In genomic region chr6:5257400-5257799, GRCh38 we compare ENCODE assay signal across 23 cellular contexts. TPM values are rescaled to one million over a fixed set of nuclear protein-coding genes. Genes with fewer than 3 reads are reported as not detected.
DNase-seq lines count a peak whose midpoint lies in the region; ATAC-seq and TF ChIP-seq lines count a peak whose summit lies in the region.
"Had no signal": no experiment of that assay in that cellular context is flagged by ENCODE, and none has a peak within 500 bp of the region (broad histone marks: within the 10 kb centered on the region; RNA-seq: fewer than 3 reads in every experiment).

No MANE protein-coding gene starts in this region.

- no peaks in the 10 kb centered on the region for H3K27me3 ChIP-seq in mammary epithelial cell (ENCODE audit: insufficient read depth, low read length)
- H3K27me3 ChIP-seq: BE2C had no signal

- no peak for DNase-seq in activated CD8-positive, alpha-beta T cell treated with anti-CD3 and anti-CD28 coated beads, Interleukin-2, amount 10 ng/mL, durations not matched to agents 7 days and 5 days
- no peak for DNase-seq in activated CD8-positive, alpha-beta T cell treated with anti-CD3 and anti-CD28 coated beads for 36 hours
- no peak for DNase-seq in MCF 10A (ENCODE audit: unreplicated experiment)
- no peak for DNase-seq in mammary epithelial cell
- no peak for DNase-seq in nephron progenitor cell
- no peak for DNase-seq in stimulated activated naive B cell treated with anti-CD40 and anti-IgM and Interleukin-4, amounts not matched to agents 10 μg/mL and 1 μg/mL and 100 μg/mL, for 72 hours
- no peak for DNase-seq in NK-92 (lab: John Stamatoyannopoulos, UW; ENCODE audit: unreplicated experiment)
- DNase-seq: ACHN; BE2C; C1 segment of cervical spinal cord; CD8-positive, alpha-beta memory T cell; COR-L47; DMS 273 treated with DMSO at 0.1 percent for 48 hours; DMS53; DND-41; EL; GOT3; H7; HFFc6 had no signal

- no peak overlapping the region for H2AFZ ChIP-seq in mammary epithelial cell (ENCODE audit: low read depth, low read length)

- H3K9ac ChIP-seq in mammary epithelial cell (ENCODE audit: insufficient read depth, low read length): no peak overlapping the region

- H3K27ac ChIP-seq in mammary epithelial cell (ENCODE audit: insufficient read depth, low read depth, low read length): no peak overlapping the region
- H3K27ac ChIP-seq: HL-60 had no signal

- no peak for ATAC-seq in activated CD8-positive, alpha-beta T cell treated with anti-CD3 and anti-CD28 coated beads, Interleukin-2, amount 10 ng/mL, durations not matched to agents 7 days and 5 days
- ATAC-seq in activated CD8-positive, alpha-beta T cell treated with anti-CD3 and anti-CD28 coated beads for 36 hours: no peak
- ATAC-seq in stimulated activated naive B cell treated with anti-CD40 and anti-IgM and Interleukin-4, amounts not matched to agents 10 μg/mL and 1 μg/mL and 100 μg/mL, for 72 hours (replicated peaks): no peak
- ATAC-seq: GM12878, HCT116 had no signal

- H3K4me3 Mint-ChIP-seq in activated CD8-positive, alpha-beta T cell treated with anti-CD3 and anti-CD28 coated beads, Interleukin-2, amount 10 ng/mL, durations not matched to agents 7 days and 5 days: no peak overlapping the region
- H3K4me3 Mint-ChIP-seq in activated CD8-positive, alpha-beta T cell treated with anti-CD3 and anti-CD28 coated beads for 36 hours: no peak overlapping the region
- H3K4me3 Mint-ChIP-seq in MCF 10A (ENCODE audit: unreplicated experiment): no peak overlapping the region
- H3K4me3 Mint-ChIP-seq in nephron progenitor cell: no peak overlapping the region
- no peak overlapping the region for H3K4me3 Mint-ChIP-seq in stimulated activated naive B cell treated with anti-CD40 and anti-IgM and Interleukin-4, amounts not matched to agents 10 μg/mL and 1 μg/mL and 100 μg/mL, for 72 hours
- H3K4me3 Mint-ChIP-seq: HFFc6 had no signal

- peaks cover 14% of the 10 kb centered on the region for H3K4me1 ChIP-seq in mammary epithelial cell (ENCODE audit: insufficient read depth, low read length)
- H3K4me1 ChIP-seq: BE2C had no signal

- H3K9me3 ChIP-seq in mammary epithelial cell (replicated peaks; ENCODE audit: insufficient read depth, low read length): no peaks in the 10 kb centered on the region
- H3K9me3 ChIP-seq: BE2C had no signal

- intact Hi-C loops in activated CD8-positive, alpha-beta T cell treated with anti-CD3 and anti-CD28 coated beads for 36 hours (cut with micrococcal nuclease): no loop called here
- intact Hi-C loops in MCF 10A (cut with micrococcal nuclease) (no loop called here), mammary epithelial cell (cut with micrococcal nuclease) (no loop called here)

- H3K79me2 ChIP-seq in mammary epithelial cell (ENCODE audit: insufficient read depth, low read length): peaks cover 78% of the 10 kb centered on the region

- TF ChIP-seq CTCF in activated CD8-positive, alpha-beta T cell treated with anti-CD3 and anti-CD28 coated beads for 36 hours (IDR thresholded peaks at IDR 0.05): no peak
- TF ChIP-seq CTCF in MCF 10A (IDR thresholded peaks at IDR 0.05; ENCODE audit: unreplicated experiment): no peak
- no peak for TF ChIP-seq CTCF in mammary epithelial cell (conservative IDR thresholded peaks at IDR 0.05 in 1 of 2, IDR thresholded peaks at IDR 0.05 in 1 of 2; ENCODE audit: extremely low read depth in 1 of 2, insufficient read depth in 1 of 2, low read depth in 1 of 2, low read length in 2 of 2)
- TF ChIP-seq CTCF in nephron progenitor cell (IDR thresholded peaks at IDR 0.05): no peak

- dilution Hi-C loops in mammary epithelial cell (cut with HindIII; ENCODE audit: low sequenced_read_pairs): no loop called here

- no peak overlapping the region for H3K4me3 ChIP-seq in mammary epithelial cell (replicated peaks in 1 of 3; ENCODE audit: insufficient read depth in 1 of 3, low read depth in 2 of 3, low read length in 3 of 3)
- H3K4me3 ChIP-seq: GM12878 had no signal

- no peaks in the 10 kb centered on the region for H3K9me3 Mint-ChIP-seq in activated CD8-positive, alpha-beta T cell treated with anti-CD3 and anti-CD28 coated beads, Interleukin-2, amount 10 ng/mL, durations not matched to agents 7 days and 5 days (ENCODE audit: insufficient read depth)
- no peaks in the 10 kb centered on the region for H3K9me3 Mint-ChIP-seq in activated CD8-positive, alpha-beta T cell treated with anti-CD3 and anti-CD28 coated beads for 36 hours
- H3K9me3 Mint-ChIP-seq in MCF 10A (ENCODE audit: unreplicated experiment): no peaks in the 10 kb centered on the region
- H3K9me3 Mint-ChIP-seq in nephron progenitor cell: peaks cover 4% of the 10 kb centered on the region
- peaks cover 0 to 1% of the 10 kb centered on the region in 2 donors for H3K9me3 Mint-ChIP-seq in stimulated activated naive B cell treated with anti-CD40 and anti-IgM and Interleukin-4, amounts not matched to agents 10 μg/mL and 1 μg/mL and 100 μg/mL, for 72 hours
- H3K9me3 Mint-ChIP-seq: CD4-positive, CD25-positive, alpha-beta regulatory T cell; CD8-positive, alpha-beta memory T cell; HFFc6 had no signal

- 100% methylated on average over 7 of the region's 8 CpGs for WGBS in mammary epithelial cell (ENCODE audit: low coverage, missing lambda C conversion rate)

- peaks cover 6% of the 10 kb centered on the region for H3K36me3 ChIP-seq in mammary epithelial cell (ENCODE audit: insufficient read depth, low read length)

- CTCF ChIA-PET in activated CD8-positive, alpha-beta T cell treated with anti-CD3 and anti-CD28 coated beads, Interleukin-2, amount 10 ng/mL, durations not matched to agents 7 days and 5 days (lab: Charles Lee): interaction anchor here (0.8 to 4.3 kb wide), 6 partner anchors 42 to 113 kb away, joined by 3 to 19 read pairs (median 4); no protein-coding TSS in a partner anchor
- CTCF ChIA-PET in activated CD8-positive, alpha-beta T cell treated with anti-CD3 and anti-CD28 coated beads for 36 hours (lab: Charles Lee): interaction anchor here (1.4 to 1.6 kb wide), 2 partner anchors 113 to 114 kb away, joined by 3 to 6 read pairs; no protein-coding TSS in a partner anchor
- CTCF ChIA-PET in MCF 10A (lab: Yijun Ruan, JAX): interaction anchor here (0.5 to 2.7 kb wide), 6 partner anchors 10 to 113 kb away, joined by 3 to 10 read pairs (median 3); no protein-coding TSS in a partner anchor
- CTCF ChIA-PET in mammary epithelial cell (lab: Charles Lee; ENCODE audit: low non-redundant PET): no interaction called here

- peaks cover 29% of the 10 kb centered on the region for H3K4me1 Mint-ChIP-seq in activated CD8-positive, alpha-beta T cell treated with anti-CD3 and anti-CD28 coated beads, Interleukin-2, amount 10 ng/mL, durations not matched to agents 7 days and 5 days (ENCODE audit: low read depth)
- peaks cover 23% of the 10 kb centered on the region for H3K4me1 Mint-ChIP-seq in activated CD8-positive, alpha-beta T cell treated with anti-CD3 and anti-CD28 coated beads for 36 hours (ENCODE audit: low read depth)
- H3K4me1 Mint-ChIP-seq in MCF 10A (ENCODE audit: insufficient read depth, unreplicated experiment): peaks cover 10% of the 10 kb centered on the region
- peaks cover 20% of the 10 kb centered on the region for H3K4me1 Mint-ChIP-seq in nephron progenitor cell
- H3K4me1 Mint-ChIP-seq in stimulated activated naive B cell treated with anti-CD40 and anti-IgM and Interleukin-4, amounts not matched to agents 10 μg/mL and 1 μg/mL and 100 μg/mL, for 72 hours: peaks cover 34 to 42% of the 10 kb centered on the region in 2 donors

- no TSS peak for BruUV-seq in MCF 10A (replicated peaks; lab: Mats Ljungman, UMichigan)
- BruUV-seq in mammary epithelial cell (replicated peaks; lab: Mats Ljungman, UMichigan): no TSS peak

- H3K27ac Mint-ChIP-seq in activated CD8-positive, alpha-beta T cell treated with anti-CD3 and anti-CD28 coated beads, Interleukin-2, amount 10 ng/mL, durations not matched to agents 7 days and 5 days: peak overlapping the region; percentile 48
- no peak overlapping the region for H3K27ac Mint-ChIP-seq in activated CD8-positive, alpha-beta T cell treated with anti-CD3 and anti-CD28 coated beads for 36 hours
- H3K27ac Mint-ChIP-seq in MCF 10A (ENCODE audit: low read depth, unreplicated experiment) (peak overlapping the region; percentile 47), nephron progenitor cell (peak overlapping the region; percentile 39)
- peak overlapping the region; percentile 6 for H3K27ac Mint-ChIP-seq in stimulated activated naive B cell treated with anti-CD40 and anti-IgM and Interleukin-4, amounts not matched to agents 10 μg/mL and 1 μg/mL and 100 μg/mL, for 72 hours
- H3K27ac Mint-ChIP-seq: HFFc6 had no signal

- H3K4me2 ChIP-seq in mammary epithelial cell (ENCODE audit: insufficient read depth, low read depth, low read length): no peak overlapping the region

- no peaks in the 10 kb centered on the region for H4K20me1 ChIP-seq in mammary epithelial cell (ENCODE audit: insufficient read depth, low read length)

- in situ Hi-C loops in mammary epithelial cell (cut with MboI; ENCODE audit: low sequenced_read_pairs in 2 of 2): no loop called here

- POLR2A ChIA-PET in activated CD8-positive, alpha-beta T cell treated with anti-CD3 and anti-CD28 coated beads, Interleukin-2, amount 10 ng/mL, durations not matched to agents 7 days and 5 days (lab: Charles Lee): interaction anchor here (1.5 kb wide), 1 partner anchor 83 kb away, joined by 6 read pairs; no protein-coding TSS in a partner anchor
- POLR2A ChIA-PET in activated CD8-positive, alpha-beta T cell treated with anti-CD3 and anti-CD28 coated beads for 36 hours (lab: Charles Lee): interaction anchor here (1.0 to 1.8 kb wide), 2 partner anchors 10 to 27 kb away, joined by 3 to 6 read pairs; no protein-coding TSS in a partner anchor
- POLR2A ChIA-PET in MCF 10A (lab: Yijun Ruan, JAX): interaction anchor here (4.0 kb wide), 1 partner anchor 27 kb away, joined by 21 read pairs; no protein-coding TSS in a partner anchor

- H3K27me3 Mint-ChIP-seq in activated CD8-positive, alpha-beta T cell treated with anti-CD3 and anti-CD28 coated beads, Interleukin-2, amount 10 ng/mL, durations not matched to agents 7 days and 5 days (ENCODE audit: low read depth): no peaks in the 10 kb centered on the region
- no peaks in the 10 kb centered on the region for H3K27me3 Mint-ChIP-seq in activated CD8-positive, alpha-beta T cell treated with anti-CD3 and anti-CD28 coated beads for 36 hours
- H3K27me3 Mint-ChIP-seq in MCF 10A (ENCODE audit: insufficient read depth, unreplicated experiment): no peaks in the 10 kb centered on the region
- H3K27me3 Mint-ChIP-seq in nephron progenitor cell (ENCODE audit: low read depth, poor library complexity): no peaks in the 10 kb centered on the region
- H3K27me3 Mint-ChIP-seq in stimulated activated naive B cell treated with anti-CD40 and anti-IgM and Interleukin-4, amounts not matched to agents 10 μg/mL and 1 μg/mL and 100 μg/mL, for 72 hours: no peaks in the 10 kb centered on the region

- peaks cover 36% of the 10 kb centered on the region for H3K36me3 Mint-ChIP-seq in activated CD8-positive, alpha-beta T cell treated with anti-CD3 and anti-CD28 coated beads, Interleukin-2, amount 10 ng/mL, durations not matched to agents 7 days and 5 days (ENCODE audit: low read depth)
- H3K36me3 Mint-ChIP-seq in activated CD8-positive, alpha-beta T cell treated with anti-CD3 and anti-CD28 coated beads for 36 hours (ENCODE audit: low read depth): peaks cover 26% of the 10 kb centered on the region
- H3K36me3 Mint-ChIP-seq in MCF 10A (ENCODE audit: insufficient read depth, unreplicated experiment) (peaks cover 14% of the 10 kb centered on the region), nephron progenitor cell (ENCODE audit: low read depth) (peaks cover 60% of the 10 kb centered on the region)
- peaks cover 26 to 41% of the 10 kb centered on the region in 2 donors for H3K36me3 Mint-ChIP-seq in stimulated activated naive B cell treated with anti-CD40 and anti-IgM and Interleukin-4, amounts not matched to agents 10 μg/mL and 1 μg/mL and 100 μg/mL, for 72 hours

RNA-seq across cellular contexts. Expression of gene LYRM4, which starts 3.4 kb away (rescaled TPM):
- total RNA-seq in activated CD8-positive, alpha-beta T cell treated with anti-CD3 and anti-CD28 coated beads, Interleukin-2, amount 10 ng/mL, durations not matched to agents 7 days and 5 days: 10 to 100 TPM; 28.9 to 29.8 TPM
- total RNA-seq in activated CD8-positive, alpha-beta T cell treated with anti-CD3 and anti-CD28 coated beads for 36 hours: 10 to 100 TPM; 43.5 to 50.6 TPM
- total RNA-seq in MCF 10A (2022) (31.6 and 36.1 TPM in 2 replicates), mammary epithelial cell (10 to 100 TPM; 13.7 to 42.3 TPM)
- 35.1 TPM for polyA plus RNA-seq in mammary epithelial cell
- polyA minus RNA-seq in mammary epithelial cell: 23.7 TPM

RNA-seq across cellular contexts. Expression of gene FARS2, which starts 3.9 kb away (rescaled TPM):
- total RNA-seq in activated CD8-positive, alpha-beta T cell treated with anti-CD3 and anti-CD28 coated beads, Interleukin-2, amount 10 ng/mL, durations not matched to agents 7 days and 5 days: 10 to 100 TPM; 16.7 to 20.2 TPM
- total RNA-seq in activated CD8-positive, alpha-beta T cell treated with anti-CD3 and anti-CD28 coated beads for 36 hours: 10 to 100 TPM; 15.7 to 18.5 TPM
- 13.0 and 18.2 TPM in 2 replicates for total RNA-seq in MCF 10A (2022)
- 10 to 100 TPM; 18.0 to 32.2 TPM for total RNA-seq in mammary epithelial cell
- polyA plus RNA-seq in mammary epithelial cell: 21.8 TPM
- 75.5 TPM for polyA minus RNA-seq in mammary epithelial cell
